20 cellular contexts compared by ENCODE assay signal in the genomic region with DNA sequence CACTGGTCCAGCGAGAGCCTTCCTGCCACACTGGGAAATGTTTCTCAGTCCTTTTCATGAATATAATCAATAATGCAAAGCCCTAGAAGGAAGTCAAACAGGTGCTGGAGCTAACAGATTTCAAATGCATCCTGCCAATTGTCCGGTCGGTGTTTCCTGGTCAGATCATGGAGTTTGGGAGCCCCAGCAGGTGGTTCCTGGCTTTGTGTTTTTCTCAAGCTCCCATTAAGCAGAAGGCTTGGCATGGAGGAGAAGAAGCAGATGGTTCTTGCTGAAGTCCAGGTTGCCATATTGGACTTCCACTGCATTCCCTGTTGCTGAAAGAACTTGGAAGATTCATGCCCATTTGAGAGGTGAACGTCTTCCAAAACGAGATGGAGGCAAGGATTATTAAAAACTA.
DNase-seq lines count a peak whose midpoint lies in the region; ATAC-seq and TF ChIP-seq lines count a peak whose summit lies in the region.
"Had no signal": no experiment of that assay in that cellular context is flagged by ENCODE, and none has a peak within 500 bp of the region (broad histone marks: within the 10 kb centered on the region; RNA-seq: fewer than 3 reads in every experiment).

No MANE protein-coding gene starts in this region.

- intact Hi-C loops in posterior vena cava (cut with DNase I), result no loop called here

- no peak overlapping the region for H3K4me3 Mint-ChIP-seq in stimulated activated naive CD8-positive, alpha-beta T cell treated with anti-CD3 and anti-CD28 coated beads, Interleukin-15, Interleukin-2, amounts not matched to agents 100 ng/mL and 50 ng/mL, for 24 hours
- peak overlapping the region; percentile 57 for H3K4me3 Mint-ChIP-seq in endothelial cell (ENCODE audit: unreplicated experiment)
- H3K4me3 Mint-ChIP-seq in nephron, result no peak overlapping the region
- H3K4me3 Mint-ChIP-seq: activated CD4-positive, alpha-beta T cell treated with anti-CD3 and anti-CD28 coated beads for 36 hours; activated T-cell treated with anti-CD3 and anti-CD28 coated beads, Interleukin-2, amount 50 U/mL, for 4 hours; endodermal cell had no signal

- peaks cover 40% of the 10 kb centered on the region for H3K36me3 Mint-ChIP-seq in stimulated activated naive CD8-positive, alpha-beta T cell treated with anti-CD3 and anti-CD28 coated beads, Interleukin-15, Interleukin-2, amounts not matched to agents 100 ng/mL and 50 ng/mL, for 24 hours (ENCODE audit: low read depth)
- H3K36me3 Mint-ChIP-seq in endothelial cell (ENCODE audit: low read depth, unreplicated experiment) (peaks cover 19% of the 10 kb centered on the region), nephron (ENCODE audit: low read depth) (no peaks in the 10 kb centered on the region)

- H3K9me3 Mint-ChIP-seq in stimulated activated naive CD8-positive, alpha-beta T cell treated with anti-CD3 and anti-CD28 coated beads, Interleukin-15, Interleukin-2, amounts not matched to agents 100 ng/mL and 50 ng/mL, for 24 hours, result peaks cover 11% of the 10 kb centered on the region
- H3K9me3 Mint-ChIP-seq in endothelial cell (ENCODE audit: unreplicated experiment) (no peaks in the 10 kb centered on the region), nephron (no peaks in the 10 kb centered on the region)
- H3K9me3 Mint-ChIP-seq: activated T-cell treated with anti-CD3 and anti-CD28 coated beads, Interleukin-2, amount 50 U/mL, for 4 hours; endodermal cell had no signal

- peaks cover 6% of the 10 kb centered on the region for H3K27me3 Mint-ChIP-seq in stimulated activated naive CD8-positive, alpha-beta T cell treated with anti-CD3 and anti-CD28 coated beads, Interleukin-15, Interleukin-2, amounts not matched to agents 100 ng/mL and 50 ng/mL, for 24 hours
- H3K27me3 Mint-ChIP-seq in endothelial cell (ENCODE audit: unreplicated experiment) (peaks cover 17% of the 10 kb centered on the region), nephron (ENCODE audit: low read depth) (peaks cover 8% of the 10 kb centered on the region)

- no peak for DNase-seq in stimulated activated naive CD8-positive, alpha-beta T cell treated with anti-CD3 and anti-CD28 coated beads, Interleukin-15, Interleukin-2, amounts not matched to agents 100 U/mL and 50 U/mL, for 24 hours
- DNase-seq in endothelial cell (ENCODE audit: low spot score) (peak; percentile 49), posterior vena cava (ENCODE audit: low spot score) (no peak), COLO829 (ENCODE audit: low spot score) (no peak)
- DNase-seq in activated CD4-positive, CD25-positive, alpha-beta regulatory T cell treated with anti-CD3 and anti-CD28 coated beads, Interleukin-2, amount 50 U/mL, for 72 hours, result no peak
- DNase-seq: activated CD4-positive, alpha-beta T cell treated with anti-CD3 and anti-CD28 coated beads for 36 hours; activated naive CD4-positive, alpha-beta T cell; activated T-cell treated with anti-CD3 and anti-CD28 coated beads, Interleukin-2, amount 50 U/mL, for 4 hours; adrenal gland; endodermal cell; midbrain; NCI-H1048; NCI-H187 treated with DMSO at 0.1 percent for 48 hours; NCI-H226; NCI-H774; RPMI8226; T-helper 17 cell had no signal

- no peak for ATAC-seq in stimulated activated naive CD8-positive, alpha-beta T cell treated with anti-CD3 and anti-CD28 coated beads, Interleukin-15, Interleukin-2, amounts not matched to agents 100 U/mL and 50 U/mL, for 24 hours
- ATAC-seq: activated CD4-positive, alpha-beta T cell treated with anti-CD3 and anti-CD28 coated beads for 36 hours; activated T-cell treated with anti-CD3 and anti-CD28 coated beads, Interleukin-2, amount 50 U/mL, for 4 hours; HepG2; T-helper 17 cell had no signal

- H3K4me1 Mint-ChIP-seq in stimulated activated naive CD8-positive, alpha-beta T cell treated with anti-CD3 and anti-CD28 coated beads, Interleukin-15, Interleukin-2, amounts not matched to agents 100 ng/mL and 50 ng/mL, for 24 hours (ENCODE audit: low read depth), result peaks cover 44% of the 10 kb centered on the region
- H3K4me1 Mint-ChIP-seq in endothelial cell (ENCODE audit: unreplicated experiment) (peaks cover 92% of the 10 kb centered on the region), nephron (peaks cover 54% of the 10 kb centered on the region)

- no peak for TF ChIP-seq CTCF in endothelial cell (IDR thresholded peaks at IDR 0.05; ENCODE audit: unreplicated experiment)
- TF ChIP-seq CTCF in nephron (IDR thresholded peaks at IDR 0.05; ENCODE audit: unreplicated experiment in 3 of 3), result no peak

- H3K27ac Mint-ChIP-seq in stimulated activated naive CD8-positive, alpha-beta T cell treated with anti-CD3 and anti-CD28 coated beads, Interleukin-15, Interleukin-2, amounts not matched to agents 100 ng/mL and 50 ng/mL, for 24 hours, result peak overlapping the region; percentile 5
- H3K27ac Mint-ChIP-seq in endothelial cell (ENCODE audit: unreplicated experiment) (peak overlapping the region; percentile 100), nephron (peak overlapping the region in 2 of 3 experiments; percentile 35 to 89)
- H3K27ac Mint-ChIP-seq: activated CD4-positive, alpha-beta T cell treated with anti-CD3 and anti-CD28 coated beads for 36 hours; endodermal cell; T-helper 17 cell had no signal

Comparison
In these comparisons a context has a peak if more than half of its experiments do, and no peak if none do; other contexts are left out.
1. H3K27ac Mint-ChIP-seq: peak in every context shown above with its lines; median percentile 100 in endothelial cell; 62 in nephron; 5 in stimulated activated naive CD8-positive, alpha-beta T cell treated with anti-CD3 and anti-CD28 coated beads, Interleukin-15, Interleukin-2, amounts not matched to agents 100 ng/mL and 50 ng/mL, for 24 hours.